8 cellular contexts compared by ENCODE assay signal in the genomic region with DNA sequence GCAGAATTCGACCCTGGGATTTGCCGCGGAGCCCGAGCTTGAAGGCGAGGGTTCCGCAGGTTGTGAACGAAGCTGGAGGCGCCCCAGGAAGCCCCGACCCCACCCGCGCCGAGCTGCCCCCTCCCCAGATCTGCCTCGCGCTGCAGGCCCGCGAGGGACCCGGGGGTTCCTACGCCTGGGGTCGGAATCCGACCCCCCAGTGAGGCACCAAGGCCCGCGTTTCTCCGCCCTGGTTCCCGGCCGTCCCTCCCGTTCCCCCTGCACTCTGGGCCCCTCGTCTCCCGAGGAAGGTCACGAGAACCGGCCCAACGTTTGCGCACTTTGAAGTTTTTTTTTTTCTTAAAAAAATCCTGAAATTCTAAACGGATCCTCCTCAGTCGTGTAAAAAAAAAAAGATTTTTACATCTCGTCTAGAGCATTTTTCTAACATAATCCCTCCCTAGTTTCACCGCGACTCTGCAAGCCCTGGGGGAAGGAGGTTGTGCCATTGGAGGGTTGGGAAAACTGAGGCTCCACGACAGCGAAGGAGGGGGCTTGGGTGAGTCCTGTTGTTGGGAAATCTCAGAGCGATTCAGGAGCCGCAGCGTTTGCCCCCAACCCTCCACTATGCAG. TPM values are rescaled to one million over a fixed set of nuclear protein-coding genes. Genes with fewer than 3 reads are reported as not detected.
A peak's percentile ranks its signal among the peaks of the same experiment; 100 is the strongest.
DNase-seq lines count a peak whose midpoint lies in the region; ATAC-seq and TF ChIP-seq lines count a peak whose summit lies in the region.

No MANE protein-coding gene starts in this region.

- H3K27ac Mint-ChIP-seq in CD4-positive, alpha-beta memory T cell = peak overlapping the region in 3 of 7 donors; percentile 14 to 42 (median 22)
- peak overlapping the region in 1 of 2 donors; percentile 31 for H3K27ac Mint-ChIP-seq in T-cell

- no peak overlapping the region for H4K12ac ChIP-seq in trophoblast cell (ENCODE audit: low read depth, low read length)

- H2BK12ac ChIP-seq in trophoblast cell (ENCODE audit: low read length) = no peak overlapping the region

- no peak overlapping the region for H2BK120ac ChIP-seq in trophoblast cell (ENCODE audit: insufficient read depth, low read length, poor library complexity)

- WGBS in trophoblast cell (ENCODE audit: extremely low coverage, insufficient coverage, insufficient read length) = no CpG with 5 or more reads among the region's 42 CpGs

- no peaks in the 10 kb centered on the region for H3K9me3 ChIP-seq in CD4-positive, alpha-beta memory T cell (ENCODE audit: control insufficient read depth in 1 of 2, low read length in 2 of 2)
- peaks cover 12% of the 10 kb centered on the region for H3K9me3 ChIP-seq in trophoblast cell (ENCODE audit: insufficient read depth, low read depth, low read length)

- H3K14ac ChIP-seq in trophoblast cell (ENCODE audit: low read length) = no peak overlapping the region

- no peak overlapping the region for H4K91ac ChIP-seq in trophoblast cell (ENCODE audit: low read depth, low read length)

- intact Hi-C loops in CD4-positive, alpha-beta memory T cell (cut with micrococcal nuclease) = loop anchor here (1.0 kb wide), 1 partner anchor 61 kb away; no protein-coding TSS in a partner anchor

- H3K79me2 ChIP-seq in trophoblast cell (ENCODE audit: control insufficient read depth, insufficient read depth, low read length, poor library complexity) = no peaks in the 10 kb centered on the region

- H3K79me1 ChIP-seq in trophoblast cell (ENCODE audit: low read length) = no peaks in the 10 kb centered on the region

- H3K36me3 Mint-ChIP-seq in CD4-positive, alpha-beta memory T cell = no peaks in the 10 kb centered on the region
- no peaks in the 10 kb centered on the region for H3K36me3 Mint-ChIP-seq in T-cell

- no peak overlapping the region for H3K27ac ChIP-seq in CD4-positive, alpha-beta memory T cell (ENCODE audit: low read depth, low read length)
- no peak overlapping the region for H3K27ac ChIP-seq in trophoblast cell (ENCODE audit: low read depth, low read length)

- H3K23ac ChIP-seq in trophoblast cell (ENCODE audit: low read length) = no peak overlapping the region

- H3K4me3 ChIP-seq in CD4-positive, alpha-beta memory T cell (ENCODE audit: low read length in 2 of 2) = peak overlapping the region in 1 of 2 donors; percentile 68
- H3K4me3 ChIP-seq in fibroblast of pulmonary artery (replicated peaks; ENCODE audit: low read depth, low read length) (peak overlapping the region; percentile 76), trophoblast cell (ENCODE audit: low read depth, low read length) (no peak overlapping the region)

- no peak overlapping the region for H4K8ac ChIP-seq in trophoblast cell (ENCODE audit: low read depth, low read length)

- H3K4me3 Mint-ChIP-seq in CD4-positive, alpha-beta memory T cell = peak overlapping the region; percentile 72 to 87 (median 79)
- peak overlapping the region; percentile 72 to 73 (median 73) for H3K4me3 Mint-ChIP-seq in T-cell

- H3K27me3 Mint-ChIP-seq in CD4-positive, alpha-beta memory T cell = peaks cover 22 to 26% of the 10 kb centered on the region in 2 donors
- peaks cover 44 to 60% of the 10 kb centered on the region in 2 donors for H3K27me3 Mint-ChIP-seq in T-cell

- H3K4ac ChIP-seq in trophoblast cell (ENCODE audit: low read depth, low read length) = no peak overlapping the region

- DNase-seq in CD4-positive, alpha-beta memory T cell = no peak
- no peak for DNase-seq in T-cell
- DNase-seq in fibroblast of pulmonary artery (ENCODE audit: low read depth) = no peak
- no peak for DNase-seq in trophoblast cell
- no peak for DNase-seq in effector CD8-positive, alpha-beta T cell (lab: John Stamatoyannopoulos, UW)

- no peaks in the 10 kb centered on the region for H3K36me3 ChIP-seq in CD4-positive, alpha-beta memory T cell (ENCODE audit: insufficient read depth, low read length)
- no peaks in the 10 kb centered on the region for H3K36me3 ChIP-seq in trophoblast cell (ENCODE audit: control insufficient read depth in 1 of 2, insufficient read depth in 2 of 2, low read length in 2 of 2)

- H3K27me3 ChIP-seq in CD4-positive, alpha-beta memory T cell (ENCODE audit: insufficient read depth, low read length) = peaks cover 17% of the 10 kb centered on the region
- peaks cover 25% of the 10 kb centered on the region for H3K27me3 ChIP-seq in trophoblast cell (ENCODE audit: insufficient read depth, low read length)

- H3K4me1 Mint-ChIP-seq in CD4-positive, alpha-beta memory T cell = peaks cover 2 to 13% (median 5%) of the 10 kb centered on the region in 4 donors
- peaks cover 5 to 13% (median 7%) of the 10 kb centered on the region in 3 donors for H3K4me1 Mint-ChIP-seq in T-cell

- POLR2A ChIA-PET in CD4-positive, alpha-beta memory T cell (lab: Charles Lee; ENCODE audit: partially characterized antibody) = interaction anchor here (1.0 kb wide), 1 partner anchor 61 kb away, joined by 6 read pairs; the partner anchor contains the start of gene MAPK9
- POLR2A ChIA-PET in T-cell (lab: Charles Lee) = no interaction called here

- no peak overlapping the region for H3K18ac ChIP-seq in trophoblast cell (ENCODE audit: low read length)

- H3K4me1 ChIP-seq in CD4-positive, alpha-beta memory T cell (ENCODE audit: insufficient read depth, low read length) = peaks cover 9% of the 10 kb centered on the region
- H3K4me1 ChIP-seq in trophoblast cell (ENCODE audit: control insufficient read depth in 1 of 2, insufficient read depth in 2 of 2, low read length in 2 of 2) = peaks cover 13% of the 10 kb centered on the region in 2 experiments

- no peaks in the 10 kb centered on the region for H3K9me3 Mint-ChIP-seq in CD4-positive, alpha-beta memory T cell
- H3K9me3 Mint-ChIP-seq in T-cell = no peaks in the 10 kb centered on the region

- ATAC-seq in T-cell (replicated peaks in 1 of 4) (peak in 1 of 4 experiments; percentile 2), HG02610 (IDR thresholded peaks at IDR 0.05; ENCODE audit: unreplicated experiment) (no peak), GM18858 (IDR thresholded peaks at IDR 0.05; ENCODE audit: unreplicated experiment) (no peak), GM19035 (IDR thresholded peaks at IDR 0.05; ENCODE audit: unreplicated experiment) (no peak)

- CTCF ChIA-PET in CD4-positive, alpha-beta memory T cell (lab: Charles Lee; ENCODE audit: partially characterized antibody) = interaction anchor here (0.9 kb wide), 1 partner anchor 25 kb away, joined by 3 read pairs; no protein-coding TSS in a partner anchor
- CTCF ChIA-PET in T-cell (lab: Charles Lee) = interaction anchor here in 1 of 2 donors (1.5 kb wide), 1 partner anchor 25 kb away, joined by 3 read pairs; no protein-coding TSS in a partner anchor

- no peak overlapping the region for H2AFZ ChIP-seq in trophoblast cell (ENCODE audit: insufficient read depth, low read length, poor library complexity)

- H2AK5ac ChIP-seq in trophoblast cell (ENCODE audit: low read length) = no peak overlapping the region

- no peak overlapping the region for H3K9ac ChIP-seq in trophoblast cell (ENCODE audit: low read length)

- peak overlapping the region; percentile 96 for H3K4me2 ChIP-seq in trophoblast cell (ENCODE audit: low read length)

- TF ChIP-seq CTCF in fibroblast of pulmonary artery (IDR thresholded peaks at IDR 0.05; ENCODE audit: low read length, missing control alignments) = no peak

- no peak overlapping the region for H2BK5ac ChIP-seq in trophoblast cell (ENCODE audit: low read depth, low read length, poor library complexity)

RNA-seq across cellular contexts. Expression of gene GFPT2, which starts 0.9 kb away (rescaled TPM):
- total RNA-seq in CD4-positive, alpha-beta memory T cell = under 1 TPM; 0.12 to 1.00 TPM
- polyA plus RNA-seq in CD4-positive, alpha-beta memory T cell = under 1 TPM in 1 of 2 donors, not detected in 1; 0.13 TPM
- 1 to 10 TPM; 1.6 to 3.6 (median 2.0) TPM for total RNA-seq in T-cell
- polyA plus RNA-seq in trophoblast cell (2013) = 7.6 and 8.2 TPM in 2 replicates
